In the genomic region with DNA sequence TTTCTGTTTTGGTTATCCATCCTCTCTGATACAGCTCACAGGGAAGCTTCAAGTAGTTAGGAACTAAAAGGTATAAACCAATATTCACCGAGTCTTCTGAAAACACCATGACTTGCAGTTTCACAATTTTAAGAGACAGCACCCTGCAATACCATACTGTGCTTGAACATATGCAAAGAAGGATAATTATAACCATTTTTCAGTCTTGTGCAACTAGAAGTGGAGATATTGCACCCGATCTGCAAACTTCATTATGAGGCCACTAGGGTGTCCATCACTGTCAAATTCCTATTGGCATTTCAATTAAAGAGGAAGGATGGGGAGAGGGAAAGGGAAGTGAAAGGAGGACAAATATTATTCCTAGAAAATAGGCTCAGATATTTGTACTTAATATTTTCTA, we compare ENCODE assay signal across 2 cellular contexts.
TF ChIP-seq lines count a peak whose summit lies in the region.

No MANE protein-coding gene starts in this region.

TF ChIP-seq in IMR-90, 13 proteins besides CTCF, POLR2A, EP300 and RAD21:
- TF ChIP-seq MXI1 (IDR thresholded peaks at IDR 0.05; ENCODE audit: borderline replicate concordance, low read depth, low read length), result no peak
- no peak for TF ChIP-seq FOS (IDR thresholded peaks at IDR 0.05; ENCODE audit: low read depth, low read length)
- peak; percentile 71 for TF ChIP-seq NFE2L2 (IDR thresholded peaks at IDR 0.05; ENCODE audit: low read depth, low read length)
- no peak for TF ChIP-seq SMC3 (IDR thresholded peaks at IDR 0.05; ENCODE audit: low read depth, low read length)
- TF ChIP-seq, protein P1, sequence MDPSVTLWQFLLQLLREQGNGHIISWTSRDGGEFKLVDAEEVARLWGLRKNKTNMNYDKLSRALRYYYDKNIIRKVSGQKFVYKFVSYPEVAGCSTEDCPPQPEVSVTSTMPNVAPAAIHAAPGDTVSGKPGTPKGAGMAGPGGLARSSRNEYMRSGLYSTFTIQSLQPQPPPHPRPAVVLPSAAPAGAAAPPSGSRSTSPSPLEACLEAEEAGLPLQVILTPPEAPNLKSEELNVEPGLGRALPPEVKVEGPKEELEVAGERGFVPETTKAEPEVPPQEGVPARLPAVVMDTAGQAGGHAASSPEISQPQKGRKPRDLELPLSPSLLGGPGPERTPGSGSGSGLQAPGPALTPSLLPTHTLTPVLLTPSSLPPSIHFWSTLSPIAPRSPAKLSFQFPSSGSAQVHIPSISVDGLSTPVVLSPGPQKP (IDR thresholded peaks at IDR 0.05; ENCODE audit: borderline replicate concordance, low read depth, low read length), result no peak

TF ChIP-seq in HepG2, 621 proteins besides CTCF, POLR2A, EP300 and RAD21:
- TF ChIP-seq NFE2L2 (IDR thresholded peaks at IDR 0.05; ENCODE audit: low read length), result peak; percentile 75
- TF ChIP-seq, protein P2, sequence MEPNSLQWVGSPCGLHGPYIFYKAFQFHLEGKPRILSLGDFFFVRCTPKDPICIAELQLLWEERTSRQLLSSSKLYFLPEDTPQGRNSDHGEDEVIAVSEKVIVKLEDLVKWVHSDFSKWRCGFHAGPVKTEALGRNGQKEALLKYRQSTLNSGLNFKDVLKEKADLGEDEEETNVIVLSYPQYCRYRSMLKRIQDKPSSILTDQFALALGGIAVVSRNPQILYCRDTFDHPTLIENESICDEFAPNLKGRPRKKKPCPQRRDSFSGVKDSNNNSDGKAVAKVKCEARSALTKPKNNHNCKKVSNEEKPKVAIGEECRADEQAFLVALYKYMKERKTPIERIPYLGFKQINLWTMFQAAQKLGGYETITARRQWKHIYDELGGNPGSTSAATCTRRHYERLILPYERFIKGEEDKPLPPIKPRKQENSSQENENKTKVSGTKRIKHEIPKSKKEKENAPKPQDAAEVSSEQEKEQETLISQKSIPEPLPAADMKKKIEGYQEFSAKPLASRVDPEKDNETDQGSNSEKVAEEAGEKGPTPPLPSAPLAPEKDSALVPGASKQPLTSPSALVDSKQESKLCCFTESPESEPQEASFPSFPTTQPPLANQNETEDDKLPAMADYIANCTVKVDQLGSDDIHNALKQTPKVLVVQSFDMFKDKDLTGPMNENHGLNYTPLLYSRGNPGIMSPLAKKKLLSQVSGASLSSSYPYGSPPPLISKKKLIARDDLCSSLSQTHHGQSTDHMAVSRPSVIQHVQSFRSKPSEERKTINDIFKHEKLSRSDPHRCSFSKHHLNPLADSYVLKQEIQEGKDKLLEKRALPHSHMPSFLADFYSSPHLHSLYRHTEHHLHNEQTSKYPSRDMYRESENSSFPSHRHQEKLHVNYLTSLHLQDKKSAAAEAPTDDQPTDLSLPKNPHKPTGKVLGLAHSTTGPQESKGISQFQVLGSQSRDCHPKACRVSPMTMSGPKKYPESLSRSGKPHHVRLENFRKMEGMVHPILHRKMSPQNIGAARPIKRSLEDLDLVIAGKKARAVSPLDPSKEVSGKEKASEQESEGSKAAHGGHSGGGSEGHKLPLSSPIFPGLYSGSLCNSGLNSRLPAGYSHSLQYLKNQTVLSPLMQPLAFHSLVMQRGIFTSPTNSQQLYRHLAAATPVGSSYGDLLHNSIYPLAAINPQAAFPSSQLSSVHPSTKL (CRISPR knock-in tag; IDR thresholded peaks at IDR 0.05), result no peak
TF ChIP-seq in HepG2: peak in this region for 1.
